Comparison of ENCODE assay signal across 34 cellular contexts in genomic region chr14:80906946-80907345, GRCh38. TPM values are rescaled to one million over a fixed set of nuclear protein-coding genes. Genes with fewer than 3 reads are reported as not detected.
A peak's percentile ranks its signal among the peaks of the same experiment; 100 is the strongest.
DNase-seq lines count a peak whose midpoint lies in the region; ATAC-seq and TF ChIP-seq lines count a peak whose summit lies in the region.
"Had no signal": no experiment of that assay in that cellular context is flagged by ENCODE, and none has a peak within 500 bp of the region (broad histone marks: within the 10 kb centered on the region; RNA-seq: fewer than 3 reads in every experiment).

No MANE protein-coding gene starts in this region.

- H3K4me2 ChIP-seq in IMR-90 (ENCODE audit: low read depth, low read length) = no peak overlapping the region
- no peak overlapping the region for H3K4me2 ChIP-seq in neural progenitor cell

- H4K91ac ChIP-seq in IMR-90 (ENCODE audit: insufficient read depth, low read depth, low read length) = no peak overlapping the region

- H3K23ac ChIP-seq in IMR-90 (ENCODE audit: low read depth, low read length) = no peak overlapping the region

- no peaks in the 10 kb centered on the region for H3F3A ChIP-seq in neural progenitor cell (ENCODE audit: low read depth)

- H3K27me3 Mint-ChIP-seq in neural progenitor cell (ENCODE audit: insufficient read depth, low read depth) = no peaks in the 10 kb centered on the region
- H3K27me3 Mint-ChIP-seq: activated CD8-positive, alpha-beta T cell treated with anti-CD3 and anti-CD28 coated beads for 36 hours; activated naive CD4-positive, alpha-beta T cell treated with anti-CD3 and anti-CD28 coated beads, Interleukin-2, amount 50 U/mL, for 24 hours; naive thymus-derived CD4-positive, alpha-beta T cell had no signal

- no peak overlapping the region for H3K4ac ChIP-seq in IMR-90 (ENCODE audit: low read depth, low read length)

- no peak overlapping the region for H2BK15ac ChIP-seq in IMR-90 (ENCODE audit: low read depth, low read length)

- H3K18ac ChIP-seq in IMR-90 (ENCODE audit: low read depth, low read length) = no peak overlapping the region

- TF ChIP-seq CTCF in AG10803 (conservative IDR thresholded peaks at IDR 0.05; ENCODE audit: low read length) (no peak), IMR-90 (conservative IDR thresholded peaks at IDR 0.05; ENCODE audit: low read depth, low read length) (no peak), fibroblast of mammary gland (conservative IDR thresholded peaks at IDR 0.05; ENCODE audit: control insufficient read depth, insufficient read depth, low read depth, low read length) (no peak), neural progenitor cell (IDR thresholded peaks at IDR 0.05) (no peak)

- H3K36me3 ChIP-seq in IMR-90 (ENCODE audit: control insufficient read depth, insufficient read depth, low read length) (no peaks in the 10 kb centered on the region), neural progenitor cell (no peaks in the 10 kb centered on the region)
- H3K36me3 ChIP-seq: transverse colon had no signal

- H2AFZ ChIP-seq in IMR-90 (replicated peaks; ENCODE audit: low read length, poor library complexity) = no peak overlapping the region
- H2AFZ ChIP-seq in neural progenitor cell (replicated peaks) = no peak overlapping the region

- H2BK20ac ChIP-seq in IMR-90 (ENCODE audit: low read depth, low read length) = no peak overlapping the region

- H3K9ac ChIP-seq in IMR-90 (ENCODE audit: low read depth, low read length) = no peak overlapping the region
- no peak overlapping the region for H3K9ac ChIP-seq in neural progenitor cell

- intact Hi-C loops in IMR-90 (cut with micrococcal nuclease) = no loop called here

- no peak overlapping the region for H2BK120ac ChIP-seq in IMR-90 (ENCODE audit: low read depth, low read length)

- TF ChIP-seq POLR2A in IMR-90 (IDR thresholded peaks at IDR 0.05; ENCODE audit: low read depth, low read length) = no peak

- no peak overlapping the region for H2BK5ac ChIP-seq in IMR-90 (ENCODE audit: low read depth, low read length, poor library complexity, severe bottlenecking)

- H4K8ac ChIP-seq in IMR-90 (ENCODE audit: low read depth in 2 of 2, low read length in 2 of 2) = no peak overlapping the region

- dilution Hi-C loops in IMR-90 (cut with HindIII; ENCODE audit: low sequenced_read_pairs, unreplicated experiment) = no loop called here

- H3K14ac ChIP-seq in IMR-90 (replicated peaks; ENCODE audit: low read depth, low read length) = no peak overlapping the region

- no peak overlapping the region for H3K27ac Mint-ChIP-seq in neural progenitor cell
- H3K27ac Mint-ChIP-seq: activated CD8-positive, alpha-beta T cell treated with anti-CD3 and anti-CD28 coated beads for 36 hours; activated naive CD4-positive, alpha-beta T cell treated with anti-CD3 and anti-CD28 coated beads, Interleukin-2, amount 50 U/mL, for 24 hours; activated T-helper 1 cell treated with anti-CD3 and anti-CD28 coated beads, Interleukin-12 subunit alpha, Interleukin-12 subunit beta, Interleukin-2, Interleukin-4 antibody, amounts not matched to agents 30 ng/mL and 10 ng/mL and 1 ng/mL, durations not matched to agents 14 hours and 24 hours and 36 hours; CD14-positive monocyte; mesothelial cell of epicardium; naive thymus-derived CD4-positive, alpha-beta T cell had no signal

- H3K79me1 ChIP-seq in IMR-90 (ENCODE audit: low read depth in 1 of 2, low read length in 2 of 2) = no peaks in the 10 kb centered on the region

- no peaks in the 10 kb centered on the region for H3K9me1 ChIP-seq in IMR-90 (ENCODE audit: insufficient read depth, low read length)

- no peaks in the 10 kb centered on the region for H3K4me1 Mint-ChIP-seq in neural progenitor cell
- H3K4me1 Mint-ChIP-seq: activated naive CD4-positive, alpha-beta T cell treated with anti-CD3 and anti-CD28 coated beads, Interleukin-2, amount 50 U/mL, for 24 hours; CD14-positive monocyte; mesothelial cell of epicardium had no signal

- H2AK9ac ChIP-seq in IMR-90 (replicated peaks; ENCODE audit: low read depth, low read length, poor library complexity) = no peak overlapping the region

- H3K56ac ChIP-seq in IMR-90 (ENCODE audit: extremely low read depth, insufficient read depth, low read length) = no peak overlapping the region

- H3K27me3 ChIP-seq in IMR-90 (ENCODE audit: control insufficient read depth, insufficient read depth, low read length) = no peaks in the 10 kb centered on the region
- no peaks in the 10 kb centered on the region for H3K27me3 ChIP-seq in neural progenitor cell
- H3K27me3 ChIP-seq: heart right ventricle, sigmoid colon, transverse colon had no signal

- DNase-seq in AG10803 (ENCODE audit: low read depth) (peak; percentile 70), IMR-90 (peak; percentile 34), fibroblast of mammary gland (ENCODE audit: low read depth) (peak; percentile 77), neural progenitor cell (ENCODE audit: low spot score) (no peak), HuH-7.5 (ENCODE audit: low spot score) (no peak)
- no peak for DNase-seq in activated naive CD4-positive, alpha-beta T cell (lab: John Stamatoyannopoulos, UW)
- DNase-seq: ACHN; activated CD4-positive, CD25-positive, alpha-beta regulatory T cell treated with anti-CD3 and anti-CD28 coated beads, Interleukin-2, amount 50 U/mL, for 72 hours; activated CD8-positive, alpha-beta memory T cell treated with anti-CD3 and anti-CD28 coated beads, Interleukin-2, amount 50 U/mL, for 48 hours; activated CD8-positive, alpha-beta T cell treated with anti-CD3 and anti-CD28 coated beads for 36 hours; amygdala; DMS79 treated with DMSO at 0.1 percent for 48 hours; GF-D8; GOT3; heart right ventricle; KBM-7; kidney; MM.1S; naive thymus-derived CD4-positive, alpha-beta T cell; NCI-H1930; occipital lobe; sigmoid colon; stimulated activated CD4-positive, alpha-beta T cell treated with anti-CD3 and anti-CD28 coated beads, Interleukin-4, amount 100 ng/mL, for 24 hours; transverse colon had no signal

- POLR2A ChIA-PET in IMR-90 (lab: Charles Lee; ENCODE audit: unreplicated experiment) = no interaction called here

- H3K4me1 ChIP-seq in IMR-90 (ENCODE audit: control insufficient read depth, insufficient read depth, low read length) (peaks cover 2% of the 10 kb centered on the region; the same call in 1 of the 2 replicates), neural progenitor cell (peaks cover 9% of the 10 kb centered on the region)
- H3K4me1 ChIP-seq: heart right ventricle, sigmoid colon, transverse colon had no signal

- CTCF ChIA-PET in IMR-90 (lab: Yijun Ruan, JAX) = no interaction called here

- H3K36me3 Mint-ChIP-seq in neural progenitor cell = peaks cover 18% of the 10 kb centered on the region

- TF ChIP-seq RAD21 in IMR-90 (IDR thresholded peaks at IDR 0.05; ENCODE audit: low read length) = no peak

- in situ Hi-C loops in IMR-90 (cut with MboI; ENCODE audit: low sequenced_read_pairs) = no loop called here

- H4K20me1 ChIP-seq in IMR-90 (ENCODE audit: insufficient read depth, low read length) (no peaks in the 10 kb centered on the region), neural progenitor cell (ENCODE audit: low read depth) (no peaks in the 10 kb centered on the region)

- no peak overlapping the region for H3K4me3 ChIP-seq in AG10803 (ENCODE audit: low read length)
- H3K4me3 ChIP-seq in IMR-90 (ENCODE audit: insufficient read depth, low read depth, low read length) = no peak overlapping the region
- no peak overlapping the region for H3K4me3 ChIP-seq in fibroblast of mammary gland (ENCODE audit: control insufficient read depth, low read depth, low read length)
- no peak overlapping the region for H3K4me3 ChIP-seq in neural progenitor cell
- H3K4me3 ChIP-seq: heart right ventricle, sigmoid colon, transverse colon had no signal

- WGBS in IMR-90 (ENCODE audit: extremely low coverage in 2 of 2, insufficient read length in 1 of 2), 2 experiments = no CpG with 5 or more reads among the region's 4 CpGs

- no peaks in the 10 kb centered on the region for H3K79me2 ChIP-seq in neural progenitor cell (ENCODE audit: low read depth)

- ATAC-seq in IMR-90 (ENCODE audit: low read depth) (no peak), HG03025 (IDR thresholded peaks at IDR 0.05; ENCODE audit: low FRiP score, unreplicated experiment) (no peak), GM19467 (IDR thresholded peaks at IDR 0.05; ENCODE audit: unreplicated experiment) (no peak)
- ATAC-seq: activated CD8-positive, alpha-beta T cell treated with anti-CD3 and anti-CD28 coated beads for 36 hours; heart right ventricle; naive thymus-derived CD4-positive, alpha-beta T cell had no signal

- no peaks in the 10 kb centered on the region for H3K9me3 Mint-ChIP-seq in neural progenitor cell
- H3K9me3 Mint-ChIP-seq: activated CD8-positive, alpha-beta T cell treated with anti-CD3 and anti-CD28 coated beads for 36 hours; activated naive CD4-positive, alpha-beta T cell treated with anti-CD3 and anti-CD28 coated beads, Interleukin-2, amount 50 U/mL, for 24 hours; activated T-helper 1 cell treated with anti-CD3 and anti-CD28 coated beads, Interleukin-12 subunit alpha, Interleukin-12 subunit beta, Interleukin-2, Interleukin-4 antibody, amounts not matched to agents 30 ng/mL and 10 ng/mL and 1 ng/mL, durations not matched to agents 14 hours and 24 hours and 36 hours; naive thymus-derived CD4-positive, alpha-beta T cell had no signal

- no peak overlapping the region for H2AK5ac ChIP-seq in IMR-90 (ENCODE audit: low read depth, low read length)

- H3K9me3 ChIP-seq in IMR-90 (ENCODE audit: control insufficient read depth, insufficient read depth, low read length) = no peaks in the 10 kb centered on the region
- H3K9me3 ChIP-seq in neural progenitor cell (ENCODE audit: low read depth) = no peaks in the 10 kb centered on the region
- H3K9me3 ChIP-seq: heart right ventricle, sigmoid colon, transverse colon had no signal

- no peak overlapping the region for H4K5ac ChIP-seq in IMR-90 (ENCODE audit: low read depth, low read length)

- no peak overlapping the region for H3K27ac ChIP-seq in IMR-90 (ENCODE audit: insufficient read depth, low read length)
- peak overlapping the region; percentile 0 for H3K27ac ChIP-seq in neural progenitor cell
- H3K27ac ChIP-seq: heart right ventricle, sigmoid colon, transverse colon had no signal

- BruUV-seq in IMR-90 (replicated peaks; lab: Mats Ljungman, UMichigan) = no TSS peak

- H3K4me3 Mint-ChIP-seq in neural progenitor cell = no peak overlapping the region
- H3K4me3 Mint-ChIP-seq: activated CD8-positive, alpha-beta T cell treated with anti-CD3 and anti-CD28 coated beads for 36 hours; activated naive CD4-positive, alpha-beta T cell treated with anti-CD3 and anti-CD28 coated beads, Interleukin-2, amount 50 U/mL, for 24 hours; activated T-helper 1 cell treated with anti-CD3 and anti-CD28 coated beads, Interleukin-12 subunit alpha, Interleukin-12 subunit beta, Interleukin-2, Interleukin-4 antibody, amounts not matched to agents 30 ng/mL and 10 ng/mL and 1 ng/mL, durations not matched to agents 14 hours and 24 hours and 36 hours; CD14-positive monocyte; mesothelial cell of epicardium; naive thymus-derived CD4-positive, alpha-beta T cell had no signal

RNA-seq across cellular contexts. Expression of gene CEP128, which starts 34.6 kb away (rescaled TPM):
- 5.7 and 7.8 TPM in 2 replicates for total RNA-seq in IMR-90 (2012; rRNA removed)
- polyA plus RNA-seq in IMR-90 (2012; rRNA removed) = 1.3 and 1.9 TPM in 2 replicates
- polyA plus RNA-seq in IMR-90 (2012; cell fraction: cytosol; rRNA removed) = 0.16 and 0.26 TPM in 2 replicates
- polyA plus RNA-seq in IMR-90 (2012; cell fraction: nucleus; rRNA removed; ENCODE audit: low replicate concordance) = 0.28 and 2.2 TPM in 2 replicates
- 10.4 and 12.1 TPM in 2 replicates for total RNA-seq in neural progenitor cell (ENCODE audit: low replicate concordance)

RNA-seq across cellular contexts. Expression of gene TSHR, which starts 48.5 kb away (rescaled TPM):
- total RNA-seq in IMR-90 (2012; rRNA removed) (not detected in 2 replicates), neural progenitor cell (ENCODE audit: low replicate concordance) (not detected in 2 replicates)
- not detected in 2 replicates for polyA plus RNA-seq in IMR-90 (2012; rRNA removed)
- polyA plus RNA-seq in IMR-90 (2012; cell fraction: cytosol; rRNA removed) = not detected in 2 replicates
- polyA plus RNA-seq in IMR-90 (2012; cell fraction: nucleus; rRNA removed; ENCODE audit: low replicate concordance) = not detected in 2 replicates
- total RNA-seq: chondrocyte, endothelial cell of umbilical vein, fibroblast of villous mesenchyme, heart right ventricle, mesothelial cell of epicardium, pulmonary artery endothelial cell, sigmoid colon had no signal
- polyA plus RNA-seq: CD14-positive monocyte; endothelial cell of umbilical vein; naive thymus-derived CD4-positive, alpha-beta T cell had no signal

Comparison
In these comparisons a context has a peak if more than half of its experiments do, and no peak if none do; other contexts are left out.
1. DNase-seq: peak in AG10803 (single experiment), IMR-90 (single experiment) and fibroblast of mammary gland (single experiment); none in neural progenitor cell (single experiment), activated naive CD4-positive, alpha-beta T cell (0 of 4) and HuH-7.5 (single experiment).